In the genomic region with DNA sequence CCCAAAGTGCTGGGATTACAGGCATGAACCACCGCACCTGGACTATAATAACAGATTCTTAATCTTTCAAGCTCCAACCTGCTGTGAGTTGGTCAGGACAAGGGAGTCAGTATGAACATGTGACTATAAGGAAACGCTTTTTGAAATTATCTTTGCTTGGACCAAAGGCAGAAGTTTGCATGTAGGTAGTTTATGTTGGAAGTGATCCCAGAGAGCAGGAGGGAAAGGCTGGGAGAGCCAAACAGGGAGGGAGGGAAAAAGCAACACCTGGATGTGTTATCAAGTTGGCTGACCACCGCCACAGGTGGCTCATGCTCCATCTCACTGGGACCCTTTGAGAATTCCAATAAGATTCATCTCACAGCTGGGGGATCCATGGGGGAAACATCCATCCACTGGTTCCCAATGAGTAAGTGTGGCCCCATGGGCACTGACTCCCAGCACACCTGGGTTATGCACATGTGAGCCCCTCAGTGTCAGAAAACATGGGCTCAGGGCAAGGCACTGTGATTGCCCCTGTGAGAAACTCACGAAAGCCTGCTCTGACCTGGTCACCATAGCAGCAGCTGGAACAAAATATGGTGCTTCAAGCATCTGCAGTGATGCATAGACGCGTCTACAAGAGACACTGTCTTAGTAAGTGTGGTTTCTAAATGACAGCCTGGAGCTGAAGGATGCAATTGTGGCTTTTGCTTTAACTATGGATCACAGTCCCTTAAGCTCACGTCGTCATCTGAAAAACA, we compare ENCODE assay signal across 18 cellular contexts.
DNase-seq lines count a peak whose midpoint lies in the region; ATAC-seq, FAIRE-seq and TF ChIP-seq lines count a peak whose summit lies in the region.
"Had no signal": no experiment of that assay in that cellular context is flagged by ENCODE, and none has a peak within 500 bp of the region (broad histone marks: within the 10 kb centered on the region; RNA-seq: fewer than 3 reads in every experiment).

No MANE protein-coding gene starts in this region.

- H3K36me3 ChIP-seq in bronchial epithelial cell (ENCODE audit: control insufficient read depth, insufficient read depth, low read length) = no peaks in the 10 kb centered on the region
- H3K36me3 ChIP-seq: BLaER1, breast epithelium, WERI-Rb-1 had no signal

- no peak for TF ChIP-seq POLR2A in GM18505 (IDR thresholded peaks at IDR 0.05; ENCODE audit: borderline replicate concordance, extremely low read depth, insufficient read depth, insufficient read length)

- peak; percentile 68 for FAIRE-seq in bronchial epithelial cell (lab: Jason Lieb, UNC)
- FAIRE-seq: islet of Langerhans, K562 had no signal

- ATAC-seq in GM18505 (IDR thresholded peaks at IDR 0.05; ENCODE audit: unreplicated experiment) = peak; percentile 84
- ATAC-seq in GM18909 (IDR thresholded peaks at IDR 0.05; ENCODE audit: poor library complexity, unreplicated experiment) = peak; percentile 59
- ATAC-seq in HG02870 (IDR thresholded peaks at IDR 0.05; ENCODE audit: unreplicated experiment) = peak; percentile 88
- ATAC-seq: K562, right cardiac atrium had no signal

- no peaks in the 10 kb centered on the region for H3K27me3 ChIP-seq in bronchial epithelial cell (ENCODE audit: control insufficient read depth, insufficient read depth, low read length)
- H3K27me3 ChIP-seq: BLaER1, breast epithelium, dorsolateral prefrontal cortex had no signal

- DNase-seq in bronchial epithelial cell (ENCODE audit: low read depth) = no peak
- no peak for DNase-seq in iPS-NIHi11 (ENCODE audit: low spot score)
- no peak for DNase-seq in NCI-H345 treated with DMSO at 0.1 percent for 48 hours (lab: John Stamatoyannopoulos, UW; ENCODE audit: unreplicated experiment)
- no peak for DNase-seq in DMS 273 treated with DMSO at 0.1 percent for 48 hours (lab: John Stamatoyannopoulos, UW)
- DNase-seq: activated naive CD4-positive, alpha-beta T cell treated with anti-CD3 and anti-CD28 coated beads, Interleukin-2, amount 50 U/mL, for 16 hours; dorsolateral prefrontal cortex; head of caudate nucleus; NCI-H1092 treated with DMSO at 0.1 percent for 48 hours; NCI-H2171; right cardiac atrium; WERI-Rb-1 had no signal

- no peak for TF ChIP-seq CTCF in bronchial epithelial cell (IDR thresholded peaks at IDR 0.05; ENCODE audit: insufficient read depth, low read length, severe bottlenecking)

- H3K4me3 ChIP-seq in bronchial epithelial cell (ENCODE audit: low read depth, low read length) = no peak overlapping the region
- H3K4me3 ChIP-seq: BLaER1, breast epithelium, dorsolateral prefrontal cortex, K562 had no signal
